ENCODE assay signal across 8 cellular contexts in genomic region chr1:227947678-227948492, GRCh38. TPM values are rescaled to one million over a fixed set of nuclear protein-coding genes. Genes with fewer than 3 reads are reported as not detected.
DNase-seq lines count a peak whose midpoint lies in the region; ATAC-seq and TF ChIP-seq lines count a peak whose summit lies in the region.

A gene with protein sequence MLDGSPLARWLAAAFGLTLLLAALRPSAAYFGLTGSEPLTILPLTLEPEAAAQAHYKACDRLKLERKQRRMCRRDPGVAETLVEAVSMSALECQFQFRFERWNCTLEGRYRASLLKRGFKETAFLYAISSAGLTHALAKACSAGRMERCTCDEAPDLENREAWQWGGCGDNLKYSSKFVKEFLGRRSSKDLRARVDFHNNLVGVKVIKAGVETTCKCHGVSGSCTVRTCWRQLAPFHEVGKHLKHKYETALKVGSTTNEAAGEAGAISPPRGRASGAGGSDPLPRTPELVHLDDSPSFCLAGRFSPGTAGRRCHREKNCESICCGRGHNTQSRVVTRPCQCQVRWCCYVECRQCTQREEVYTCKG (minus strand): TSS chr1:227947932. CDS start chr1:227947887, 45 bp downstream.

- no peaks in the 10 kb centered on the region for H3K9me3 Mint-ChIP-seq in T-cell

- peaks cover 0 to 15% (median 7%) of the 10 kb centered on the region in 3 donors for H3K4me1 Mint-ChIP-seq in T-cell

- H3K27ac ChIP-seq in HUES48 (ENCODE audit: low read depth, low read length) = no peak within 1 kb of the TSS

- peaks cover 15% of the 10 kb centered on the region for H3K27me3 ChIP-seq in HUES48 (ENCODE audit: control insufficient read depth, insufficient read depth, low read length)

- peak within 1 kb of the TSS; percentile 70 to 73 (median 72) for H3K4me3 Mint-ChIP-seq in T-cell

- H3K9ac ChIP-seq in HUES48 (ENCODE audit: low read depth, low read length) = peak within 1 kb of the TSS; percentile 54

- TF ChIP-seq CTCF in epithelial cell of esophagus (IDR thresholded peaks at IDR 0.05; ENCODE audit: insufficient read depth, low read depth, low read length, missing control alignments) = no peak
- no peak for TF ChIP-seq CTCF in mucosa of descending colon (IDR thresholded peaks at IDR 0.05)

- H3K36me3 Mint-ChIP-seq in T-cell = no peaks in the 10 kb centered on the region

- no peak within 1 kb of the TSS for H3K27ac Mint-ChIP-seq in T-cell

- H3K9me3 ChIP-seq in HUES48 (ENCODE audit: control insufficient read depth, insufficient read depth, low read length) = no peaks in the 10 kb centered on the region
- no peaks in the 10 kb centered on the region for H3K9me3 ChIP-seq in mucosa of descending colon

- peak within 1 kb of the TSS; percentile 80 for H3K4me3 ChIP-seq in HUES48 (ENCODE audit: low read depth, low read length)
- H3K4me3 ChIP-seq in epithelial cell of esophagus (ENCODE audit: low read length) = peak within 1 kb of the TSS; percentile 50
- H3K4me3 ChIP-seq in mucosa of descending colon = no peak within 1 kb of the TSS

- H3K4me1 ChIP-seq in HUES48 (ENCODE audit: control insufficient read depth, insufficient read depth, low read length) = peaks cover 13% of the 10 kb centered on the region
- peaks cover 25% of the 10 kb centered on the region for H3K4me1 ChIP-seq in mucosa of descending colon (ENCODE audit: low read depth)

- intact Hi-C loops in mucosa of descending colon (cut with DNase I, micrococcal nuclease) = loop anchor here (5.0 to 10.0 kb wide), 2 partner anchors 186 to 193 kb away; no protein-coding TSS in a partner anchor

- H3K36me3 ChIP-seq in HUES48 (ENCODE audit: control insufficient read depth, insufficient read depth, low read length) (no peaks in the 10 kb centered on the region), mucosa of descending colon (ENCODE audit: low read depth) (no peaks in the 10 kb centered on the region)

- peaks cover 5 to 22% of the 10 kb centered on the region in 2 donors for H3K27me3 Mint-ChIP-seq in T-cell

- CTCF ChIA-PET in T-cell (lab: Charles Lee) = interaction anchor here (0.6 kb wide), 2 partner anchors 185 to 405 kb away, joined by 3 to 5 read pairs; no protein-coding TSS in a partner anchor

- POLR2A ChIA-PET in T-cell (lab: Charles Lee) = no interaction called here

- ATAC-seq in T-cell (replicated peaks in 1 of 4) (peak; percentile 30 to 39 (median 34)), mucosa of descending colon (peak; percentile 46), GM19324 (IDR thresholded peaks at IDR 0.05; ENCODE audit: low FRiP score, unreplicated experiment) (no peak), GM21367 (IDR thresholded peaks at IDR 0.05; ENCODE audit: unreplicated experiment) (no peak)

- DNase-seq in NCI-H187 (lab: John Stamatoyannopoulos, UW) = peak; percentile 14 to 45
- no peak for DNase-seq in NCI-H187 treated with DMSO at 0.1 percent for 48 hours (lab: John Stamatoyannopoulos, UW)
- peak in 1 of 34 experiments; percentile 21 for DNase-seq in T-cell
- peak; percentile 45 for DNase-seq in epithelial cell of esophagus (ENCODE audit: low read depth)
- peak; percentile 30 to 58 (median 52) for DNase-seq in mucosa of descending colon

RNA-seq across cellular contexts. Expression of the gene that starts here (rescaled TPM):
- total RNA-seq in T-cell (under 1 TPM in 4 of 5 donors, not detected in 1; 0.12 to 0.72 (median 0.48) TPM), mucosa of descending colon (10 to 100 TPM in 1 of 3 donors, 1 to 10 TPM in 2; 1.7 to 12.7 (median 2.4) TPM)

Comparison
In these comparisons a context has a peak if more than half of its experiments do, and no peak if none do; other contexts are left out.
1. Peak in ATAC-seq in T-cell; RNA of the gene not detected or under 1 TPM.